In the genomic region with DNA sequence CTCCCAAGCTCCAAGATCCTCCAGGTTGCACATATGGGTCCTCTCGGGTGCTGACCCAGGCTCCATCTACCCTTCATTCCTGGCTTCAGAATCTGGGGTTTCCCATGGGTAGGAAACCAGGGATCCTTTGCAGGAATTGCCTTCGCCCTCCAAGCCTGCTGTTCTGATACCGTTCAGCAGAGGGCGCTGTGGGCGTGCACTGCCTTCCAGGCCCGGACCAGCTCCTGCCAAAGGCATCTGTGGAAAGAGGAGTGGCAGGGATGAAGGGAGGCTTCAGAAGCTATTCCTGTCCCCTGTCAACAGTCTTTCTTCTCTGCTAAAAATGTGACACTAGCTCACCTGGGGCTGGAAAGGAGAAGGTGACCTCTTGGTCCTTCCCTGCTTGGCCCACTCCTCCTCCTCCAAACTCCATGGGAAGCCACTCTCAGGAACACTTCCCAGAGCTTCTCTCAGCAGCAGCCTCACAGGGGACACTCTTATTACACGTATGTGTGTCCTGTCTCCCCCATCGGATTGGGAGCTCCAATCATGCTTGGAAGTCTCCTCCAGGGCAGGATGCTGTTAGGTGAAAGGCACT, we compare ENCODE assay signal across 8 cellular contexts.
DNase-seq lines count a peak whose midpoint lies in the region; ATAC-seq, FAIRE-seq and TF ChIP-seq lines count a peak whose summit lies in the region.

No MANE protein-coding gene starts in this region.

- H3K79me2 ChIP-seq in K562 (ENCODE audit: control insufficient read depth, insufficient read depth, low read length) = no peaks in the 10 kb centered on the region

- no peak overlapping the region for H3K9ac ChIP-seq in K562 (ENCODE audit: insufficient read depth in 1 of 2, low read depth in 2 of 2, low read length in 2 of 2)

- peak; percentile 93 for FAIRE-seq in K562 (lab: Jason Lieb, UNC)

- H3K4me1 ChIP-seq in K562 (replicated peaks in 1 of 2; ENCODE audit: control insufficient read depth in 2 of 2, insufficient read depth in 2 of 2, low read length in 2 of 2) = peaks cover 0 to 10% of the 10 kb centered on the region in 2 experiments; a peak in 1 of 5 replicates
- H3K4me1 ChIP-seq in aorta (ENCODE audit: control insufficient read depth in 1 of 2, insufficient read depth in 2 of 2, low read length in 2 of 2) = no peaks in the 10 kb centered on the region

- peak; percentile 39 to 79; a peak in 3 of 4 replicates for TF ChIP-seq RAD21 in K562 (CRISPR knock-in tag; conservative IDR thresholded peaks at IDR 0.05 in 1 of 2, IDR thresholded peaks at IDR 0.05 in 1 of 2)

- no peak for TF ChIP-seq EP300 in K562 (IDR thresholded peaks at IDR 0.05; ENCODE audit: low read length)

- BruUV-seq in K562 (replicated peaks; lab: Mats Ljungman, UMichigan) = no TSS peak

- H3K27me3 ChIP-seq in GM06990 (replicated peaks; ENCODE audit: control insufficient read depth, insufficient read depth, low read length) = peaks cover 2% of the 10 kb centered on the region
- H3K27me3 ChIP-seq in K562 (ENCODE audit: control insufficient read depth in 2 of 2, insufficient read depth in 2 of 2, low read length in 2 of 2) = peaks cover 36 to 83% of the 10 kb centered on the region in 2 experiments
- peaks cover 0 to 3% of the 10 kb centered on the region in 2 donors for H3K27me3 ChIP-seq in aorta (ENCODE audit: control insufficient read depth in 1 of 2, insufficient read depth in 2 of 2, low read length in 1 of 2)

- H3K4me3 ChIP-seq in GM06990 (replicated peaks; ENCODE audit: low read depth, low read length) (no peak overlapping the region), K562 (no peak overlapping the region), aorta (ENCODE audit: low read length in 2 of 2) (no peak overlapping the region)

- no peak overlapping the region for H3K4me2 ChIP-seq in K562 (ENCODE audit: insufficient read depth, low read length)

- in situ Hi-C loops in K562 (cut with MboI) = no loop called here

- H4K20me1 ChIP-seq in K562 (replicated peaks; ENCODE audit: control insufficient read depth, insufficient read depth, low read length) = peaks cover 5% of the 10 kb centered on the region

- no peak for TF ChIP-seq POLR2A in K562 (conservative IDR thresholded peaks at IDR 0.05)

- H3K36me3 ChIP-seq in GM06990 (ENCODE audit: control insufficient read depth, insufficient read depth, low read length) (no peaks in the 10 kb centered on the region), K562 (ENCODE audit: control insufficient read depth, insufficient read depth, low read length) (no peaks in the 10 kb centered on the region), aorta (ENCODE audit: control insufficient read depth in 1 of 2, insufficient read depth in 2 of 2, low read length in 1 of 2) (no peaks in the 10 kb centered on the region)

- ATAC-seq in K562 (peak; percentile 83), aorta (ENCODE audit: low FRiP score) (no peak)

- POLR2A ChIA-PET in K562 (lab: Yijun Ruan, JAX) = interaction anchor here (0.7 to 2.8 kb wide), 4 partner anchors 9 to 150 kb away, joined by 3 to 14 read pairs (median 4); no protein-coding TSS in a partner anchor

- no peaks in the 10 kb centered on the region for H3K9me1 ChIP-seq in K562 (ENCODE audit: control insufficient read depth, insufficient read depth, low read length)

- TF ChIP-seq CTCF in 22Rv1 (IDR thresholded peaks at IDR 0.05) = peak; percentile 90
- TF ChIP-seq CTCF in GM06990 (IDR thresholded peaks at IDR 0.05; ENCODE audit: insufficient read depth, low read length, poor library complexity, severe bottlenecking) = peak; percentile 78
- TF ChIP-seq CTCF in K562 (IDR thresholded peaks at IDR 0.05 in 2 of 3, conservative IDR thresholded peaks at IDR 0.05 in 1 of 3; ENCODE audit: insufficient read depth in 2 of 3, low read depth in 1 of 3, low read length in 3 of 3) = peak; percentile 81 to 96 (median 87)

- intact Hi-C loops in K562 (cut with micrococcal nuclease) (loop anchor here (5.0 kb wide), 1 partner anchor 130 kb away; no protein-coding TSS in a partner anchor), aorta (cut with DNase I) (no loop called here)

- H3K27ac ChIP-seq in 22Rv1 (no peak overlapping the region), K562 (ENCODE audit: extremely low read depth, low read depth, low read length) (no peak overlapping the region), aorta (ENCODE audit: low read depth in 1 of 2, low read length in 2 of 2) (no peak overlapping the region)

- no peak overlapping the region for H2AFZ ChIP-seq in K562 (ENCODE audit: low read depth, low read length)

- DNase-seq in GM06990 (ENCODE audit: extremely low read depth, insufficient read length) (no peak), NCI-H460 (ENCODE audit: extremely low read depth, low read depth) (peak; percentile 15), K562 (ENCODE audit: extremely low read depth in 1 of 4, low spot score in 3 of 4) (peak; percentile 62 to 82 (median 77)), islet precursor cell (peak; percentile 87), aorta (no peak), HPDE6-E6E7 (ENCODE audit: extremely low spot score) (no peak)
- peak; percentile 23 for DNase-seq in stimulated activated CD4-positive, alpha-beta T cell treated with anti-CD3 and anti-CD28 coated beads, Interleukin-4, amount 100 ng/mL, for 1 hour

- H3K9me3 ChIP-seq in K562 (replicated peaks; ENCODE audit: control insufficient read depth, insufficient read depth, low read depth, low read length) = no peaks in the 10 kb centered on the region
- H3K9me3 ChIP-seq in aorta (ENCODE audit: control insufficient read depth, low read length) = no peaks in the 10 kb centered on the region

- WGBS in K562 (ENCODE audit: insufficient coverage, low coverage, missing lambda C conversion rate) = 1% methylated on average over 8 of the region's 8 CpGs
- WGBS in aorta, 2 donors = 12 to 15% methylated on average over 8 of the region's 8 CpGs

- CTCF ChIA-PET in K562 (lab: Yijun Ruan, JAX; ENCODE audit: low intra/inter-chr PET ratio) = interaction anchor here (0.8 to 1.1 kb wide), 2 partner anchors 132 to 149 kb away, joined by 7 to 8 read pairs; no protein-coding TSS in a partner anchor

TF ChIP-seq in K562, 482 proteins besides CTCF, POLR2A, EP300 and RAD21 (continues in another document):
- TF ChIP-seq CBFB (CRISPR knock-in tag; IDR thresholded peaks at IDR 0.05) (0 out of 2 replicates have a peak, but pooled peaks have one; percentile 21), MYC (IDR thresholded peaks at IDR 0.05; ENCODE audit: low read depth, low read length) (0 out of 2 replicates have a peak, but pooled peaks have one; percentile 22), MYC (CRISPR knock-in tag; IDR thresholded peaks at IDR 0.05; ENCODE audit: borderline replicate concordance, low read depth) (no peak), SMC3 (conservative IDR thresholded peaks at IDR 0.05; ENCODE audit: insufficient read depth, low read depth, low read length) (peak; percentile 77), RBM39 (optimal IDR thresholded peaks at IDR 0.05; ENCODE audit: low read depth, low read length) (peak; percentile 47), ZNF263 (CRISPR knock-in tag; IDR thresholded peaks at IDR 0.05; ENCODE audit: borderline replicate concordance) (0 out of 2 replicates have a peak, but pooled peaks have one; percentile 42), ARID2 (IDR thresholded peaks at IDR 0.05) (0 out of 2 replicates have a peak, but pooled peaks have one; percentile 30), MAFK (IDR thresholded peaks at IDR 0.05; ENCODE audit: low read length) (no peak), STAG1 (CRISPR knock-in tag; IDR thresholded peaks at IDR 0.05; ENCODE audit: borderline replicate concordance) (peak; percentile 44; the same call in 1 of the 2 replicates), KLF16 (IDR thresholded peaks at IDR 0.05) (peak; percentile 10; the same call in 1 of the 2 replicates), MAFG (tag; conservative IDR thresholded peaks at IDR 0.05) (no peak)
- TF ChIP-seq, protein P1, sequence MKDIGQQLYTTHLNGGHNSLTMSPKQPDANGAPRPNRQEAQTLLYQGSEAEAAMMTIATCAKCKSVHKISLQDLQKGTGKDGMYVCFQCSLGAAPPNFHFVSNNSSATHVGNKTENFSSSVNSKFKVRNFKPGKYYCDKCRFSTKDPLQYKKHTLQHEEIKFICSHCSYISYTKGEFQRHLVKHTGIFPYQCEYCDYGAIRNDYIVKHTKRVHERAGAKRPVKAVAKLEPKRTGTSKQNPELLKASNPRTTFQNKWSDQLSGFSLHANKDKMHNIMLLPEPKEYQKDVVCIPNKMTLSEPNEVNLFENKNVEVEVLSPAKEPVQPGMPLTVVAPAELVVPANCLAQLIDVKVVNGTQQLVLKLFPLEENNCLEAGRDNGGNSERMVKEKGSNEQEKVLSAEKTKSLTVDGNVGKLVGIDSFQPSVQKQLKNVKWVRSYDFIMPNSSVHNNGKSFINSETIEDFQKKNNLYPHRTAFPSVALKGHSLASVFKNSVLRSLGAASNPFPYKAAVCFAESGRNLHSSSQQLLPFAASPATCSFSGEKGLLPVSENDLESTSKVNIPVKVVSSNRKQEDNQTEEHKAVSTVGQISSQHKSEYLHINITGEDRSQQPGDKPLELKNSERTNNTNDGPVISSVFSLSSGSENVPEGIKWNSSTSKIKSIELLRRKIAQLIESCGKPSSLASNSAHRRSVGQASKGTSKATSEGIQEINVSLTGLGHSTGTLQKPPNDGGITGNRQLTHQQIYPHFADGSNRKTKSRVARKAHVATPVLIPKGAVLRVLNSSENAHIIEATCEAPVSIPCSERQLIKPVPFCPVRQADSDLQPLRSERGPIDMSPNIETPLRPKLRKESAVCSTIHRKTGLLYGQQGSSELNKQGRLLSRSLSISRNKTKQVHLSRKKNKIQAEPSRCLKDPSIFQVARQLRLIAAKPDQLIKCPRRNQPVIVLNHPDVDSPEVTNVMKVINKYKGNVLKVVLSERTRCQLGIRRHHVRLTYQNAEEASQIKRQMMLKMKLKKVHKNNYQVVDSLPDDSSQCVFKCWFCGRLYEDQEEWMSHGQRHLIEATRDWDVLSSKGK (CRISPR knock-in tag; IDR thresholded peaks at IDR 0.05) = no peak
- TF ChIP-seq, protein P2, sequence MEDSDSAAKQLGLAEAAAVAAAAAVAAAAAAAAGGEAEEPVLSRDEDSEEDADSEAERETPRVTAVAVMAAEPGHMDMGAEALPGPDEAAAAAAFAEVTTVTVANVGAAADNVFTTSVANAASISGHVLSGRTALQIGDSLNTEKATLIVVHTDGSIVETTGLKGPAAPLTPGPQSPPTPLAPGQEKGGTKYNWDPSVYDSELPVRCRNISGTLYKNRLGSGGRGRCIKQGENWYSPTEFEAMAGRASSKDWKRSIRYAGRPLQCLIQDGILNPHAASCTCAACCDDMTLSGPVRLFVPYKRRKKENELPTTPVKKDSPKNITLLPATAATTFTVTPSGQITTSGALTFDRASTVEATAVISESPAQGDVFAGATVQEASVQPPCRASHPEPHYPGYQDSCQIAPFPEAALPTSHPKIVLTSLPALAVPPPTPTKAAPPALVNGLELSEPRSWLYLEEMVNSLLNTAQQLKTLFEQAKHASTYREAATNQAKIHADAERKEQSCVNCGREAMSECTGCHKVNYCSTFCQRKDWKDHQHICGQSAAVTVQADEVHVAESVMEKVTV (CRISPR knock-in tag; IDR thresholded peaks at IDR 0.05) = 0 out of 2 replicates have a peak, but pooled peaks have one; percentile 30

Comparison
In these comparisons a context has a peak if more than half of its experiments do, and no peak if none do; other contexts are left out.
1. DNase-seq: peak in NCI-H460 (single experiment), K562 (4 of 4), islet precursor cell (single experiment) and stimulated activated CD4-positive, alpha-beta T cell treated with anti-CD3 and anti-CD28 coated beads, Interleukin-4, amount 100 ng/mL, for 1 hour (single experiment); none in GM06990 (single experiment), aorta (0 of 2) and HPDE6-E6E7 (single experiment).
2. Peak in every context shown above with its lines, with median percentiles within 50 percentile points of each other: CTCF ChIP-seq.